20 cellular contexts compared by ENCODE assay signal in genomic region chr2:39568116-39568515, GRCh38.
DNase-seq lines count a peak whose midpoint lies in the region; ATAC-seq and TF ChIP-seq lines count a peak whose summit lies in the region.
"Had no signal": no experiment of that assay in that cellular context is flagged by ENCODE, and none has a peak within 500 bp of the region (broad histone marks: within the 10 kb centered on the region; RNA-seq: fewer than 3 reads in every experiment).

No MANE protein-coding gene starts in this region.

- H3K4me1 Mint-ChIP-seq in chondrocyte (ENCODE audit: low read depth): peaks cover 51% of the 10 kb centered on the region
- H3K4me1 Mint-ChIP-seq in T-cell: no peaks in the 10 kb centered on the region
- H3K4me1 Mint-ChIP-seq: central memory CD8-positive, alpha-beta T cell had no signal

- intact Hi-C loops in uterus (cut with DNase I; ENCODE audit: low total_unique reads): no loop called here
- intact Hi-C loops in posterior cingulate gyrus (cut with DNase I): no loop called here

- no peak overlapping the region for H3K4me3 ChIP-seq in RWPE2 (ENCODE audit: severe bottlenecking)
- H3K4me3 ChIP-seq in osteoblast (ENCODE audit: insufficient read depth, low read length): no peak overlapping the region
- no peak overlapping the region for H3K4me3 ChIP-seq in uterus
- H3K4me3 ChIP-seq: BLaER1, skin epidermis, suprapubic skin had no signal

- H2AFZ ChIP-seq in osteoblast (ENCODE audit: low read length): no peak overlapping the region

- TF ChIP-seq POLR2A in uterus (IDR thresholded peaks at IDR 0.05): no peak

- peaks cover 15% of the 10 kb centered on the region for H3K9me3 Mint-ChIP-seq in chondrocyte (ENCODE audit: low read depth)
- peaks cover 0 to 15% (median 14%) of the 10 kb centered on the region in 3 donors for H3K9me3 Mint-ChIP-seq in T-cell

- H3K36me3 ChIP-seq in RWPE2 (ENCODE audit: low read depth) (no peaks in the 10 kb centered on the region), osteoblast (ENCODE audit: insufficient read depth, low read length) (no peaks in the 10 kb centered on the region), uterus (no peaks in the 10 kb centered on the region)
- H3K36me3 ChIP-seq: suprapubic skin had no signal

- ATAC-seq in RWPE2 (ENCODE audit: low read depth): peak; percentile 54
- ATAC-seq in T-cell (replicated peaks in 1 of 4): no peak
- ATAC-seq: activated T-cell treated with anti-CD3 and anti-CD28 coated beads, Interleukin-2, amount 50 U/mL, for 72 hours had no signal

- H3K27me3 Mint-ChIP-seq in chondrocyte (ENCODE audit: low read depth) (no peaks in the 10 kb centered on the region), T-cell (peaks cover 0 to 2% of the 10 kb centered on the region in 2 donors)
- H3K27me3 Mint-ChIP-seq: central memory CD8-positive, alpha-beta T cell had no signal

- H3K36me3 Mint-ChIP-seq in chondrocyte (ENCODE audit: low read depth) (peaks cover 13% of the 10 kb centered on the region), T-cell (no peaks in the 10 kb centered on the region)

- H3K9me3 ChIP-seq in RWPE2 (ENCODE audit: severe bottlenecking): peaks cover 3% of the 10 kb centered on the region
- no peaks in the 10 kb centered on the region for H3K9me3 ChIP-seq in osteoblast (ENCODE audit: low read depth, low read length)
- peaks cover 0 to under 1% of the 10 kb centered on the region in 2 donors for H3K9me3 ChIP-seq in uterus
- H3K9me3 ChIP-seq: suprapubic skin had no signal

- no peaks in the 10 kb centered on the region for H4K20me1 ChIP-seq in osteoblast (ENCODE audit: insufficient read depth, low read length)
- H4K20me1 ChIP-seq: BLaER1 had no signal

- H3K4me3 Mint-ChIP-seq in chondrocyte (ENCODE audit: unreplicated experiment) (no peak overlapping the region), T-cell (no peak overlapping the region)
- H3K4me3 Mint-ChIP-seq: activated T-cell treated with anti-CD3 and anti-CD28 coated beads, Interleukin-2, amount 50 U/mL, for 72 hours; central memory CD8-positive, alpha-beta T cell; H9 had no signal

- DNase-seq in RWPE2 (ENCODE audit: low spot score): no peak
- DNase-seq in chondrocyte (ENCODE audit: low spot score): no peak
- DNase-seq in osteoblast (ENCODE audit: insufficient read length, low spot score, missing footprints): peak; percentile 61
- no peak for DNase-seq in uterus
- no peak for DNase-seq in posterior cingulate gyrus
- DNase-seq in NCI-H1105 (lab: John Stamatoyannopoulos, UW): no peak
- no peak for DNase-seq in T-cell
- DNase-seq: activated CD4-positive, alpha-beta T cell treated with anti-CD3 and anti-CD28 coated beads, Interleukin-2, amount 50 U/mL, for 48 hours; activated T-cell treated with anti-CD3 and anti-CD28 coated beads, Interleukin-2, amount 50 U/mL, for 72 hours; effector CD8-positive, alpha-beta T cell; H9; NCI-H1436; NCI-H774; occipital lobe; stimulated activated CD4-positive, alpha-beta T cell treated with anti-CD3 and anti-CD28 coated beads, Interleukin-4, amount 100 ng/mL, for 4 hours; stimulated activated CD8-positive, alpha-beta memory T cell treated with anti-CD3 and anti-CD28 coated beads, Interleukin-4, amount 100 ng/mL, for 48 hours had no signal

- CTCF ChIA-PET in T-cell (lab: Charles Lee): no interaction called here

- H3K27ac ChIP-seq in RWPE2 (ENCODE audit: poor library complexity, severe bottlenecking) (peak overlapping the region; percentile 89), osteoblast (ENCODE audit: low read depth, low read length) (peak overlapping the region; percentile 45), uterus (peak overlapping the region; percentile 13 to 53)
- H3K27ac ChIP-seq: BLaER1, suprapubic skin had no signal

- TF ChIP-seq CTCF in RWPE2 (IDR thresholded peaks at IDR 0.05; ENCODE audit: poor library complexity, severe bottlenecking): no peak
- no peak for TF ChIP-seq CTCF in chondrocyte (IDR thresholded peaks at IDR 0.05)
- no peak for TF ChIP-seq CTCF in osteoblast (IDR thresholded peaks at IDR 0.05; ENCODE audit: extremely low read depth, low read depth, low read length)
- no peak for TF ChIP-seq CTCF in uterus (IDR thresholded peaks at IDR 0.05)

- POLR2A ChIA-PET in T-cell (lab: Charles Lee): interaction anchor here in 1 of 2 donors (0.6 kb wide), 1 partner anchor 82 kb away, joined by 3 read pairs; no protein-coding TSS in a partner anchor

- H3K79me2 ChIP-seq in osteoblast (ENCODE audit: insufficient read depth, low read length): no peaks in the 10 kb centered on the region

- H3K4me1 ChIP-seq in RWPE2 (ENCODE audit: insufficient read depth, poor library complexity, severe bottlenecking) (peaks cover 24% of the 10 kb centered on the region), osteoblast (ENCODE audit: insufficient read depth, low read length) (peaks cover 25% of the 10 kb centered on the region), uterus (no peaks in the 10 kb centered on the region)

- peak overlapping the region; percentile 93 for H3K27ac Mint-ChIP-seq in chondrocyte (ENCODE audit: unreplicated experiment)
- H3K27ac Mint-ChIP-seq in T-cell: no peak overlapping the region
- H3K27ac Mint-ChIP-seq: activated T-cell treated with anti-CD3 and anti-CD28 coated beads, Interleukin-2, amount 50 U/mL, for 72 hours; H9 had no signal

- no peaks in the 10 kb centered on the region for H3K27me3 ChIP-seq in RWPE2 (ENCODE audit: insufficient read depth, poor library complexity, severe bottlenecking)
- H3K27me3 ChIP-seq in osteoblast (ENCODE audit: insufficient read depth, low read length): no peaks in the 10 kb centered on the region
- H3K27me3 ChIP-seq in uterus: no peaks in the 10 kb centered on the region
- H3K27me3 ChIP-seq: BLaER1, suprapubic skin had no signal

- H3K4me2 ChIP-seq in osteoblast (ENCODE audit: insufficient read depth, low read length): no peak overlapping the region
- H3K4me2 ChIP-seq: BLaER1 had no signal

Comparison
In these comparisons a context has a peak if more than half of its experiments do, and no peak if none do; other contexts are left out.
1. H3K27ac ChIP-seq: peak in every context shown above with its lines; median percentile 89 in RWPE2; 45 in osteoblast; 33 in uterus.